11 cellular contexts compared by ENCODE assay signal in the genomic region with DNA sequence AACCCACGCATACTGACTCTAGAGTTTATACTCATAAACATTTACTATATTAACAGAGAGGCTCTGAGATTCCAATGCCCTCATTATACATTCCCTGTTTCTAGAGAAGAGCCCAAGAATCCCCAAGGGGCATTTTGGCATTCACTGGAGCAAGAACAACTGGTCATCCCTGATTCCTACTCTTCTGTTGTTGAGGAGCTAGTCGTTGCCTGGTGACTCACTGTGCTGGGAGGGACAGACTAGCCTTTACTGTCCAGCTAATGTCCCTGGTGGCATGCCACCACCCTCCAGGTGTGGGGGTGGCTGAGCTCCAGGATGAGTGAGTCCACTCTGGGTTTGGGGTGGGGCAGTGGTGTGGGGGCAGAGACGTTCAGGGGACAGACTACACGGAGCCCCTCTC. TPM values are rescaled to one million over a fixed set of nuclear protein-coding genes. Genes with fewer than 3 reads are reported as not detected.
A peak's percentile ranks its signal among the peaks of the same experiment; 100 is the strongest.
DNase-seq lines count a peak whose midpoint lies in the region; ATAC-seq and TF ChIP-seq lines count a peak whose summit lies in the region.
"Had no signal": no experiment of that assay in that cellular context is flagged by ENCODE, and none has a peak within 500 bp of the region (broad histone marks: within the 10 kb centered on the region; RNA-seq: fewer than 3 reads in every experiment).

No MANE protein-coding gene starts in this region.

- TF ChIP-seq POLR2A in right lobe of liver (IDR thresholded peaks at IDR 0.05): no peak

- intact Hi-C loops in left ventricle myocardium superior (cut with micrococcal nuclease): no loop called here
- intact Hi-C loops in cardiac septum (cut with DNase I): no loop called here
- intact Hi-C loops in mammary epithelial cell (cut with micrococcal nuclease): no loop called here
- intact Hi-C loops in right lobe of liver (cut with DNase I): no loop called here
- intact Hi-C loops in CD14-positive monocyte (cut with micrococcal nuclease): no loop called here

- peak; percentile 28 for ATAC-seq in left ventricle myocardium superior
- peak in 3 of 4 donors; percentile 12 to 69 (median 22) for ATAC-seq in right lobe of liver
- no peak for ATAC-seq in HG02884 (IDR thresholded peaks at IDR 0.05; ENCODE audit: unreplicated experiment)

- H3K4me3 ChIP-seq in mammary epithelial cell (replicated peaks in 1 of 3; ENCODE audit: insufficient read depth in 1 of 3, low read depth in 2 of 3, low read length in 3 of 3) (no peak overlapping the region), right lobe of liver (no peak overlapping the region)
- H3K4me3 ChIP-seq: thoracic aorta had no signal

- peak overlapping the region; percentile 46 for H2AFZ ChIP-seq in mammary epithelial cell (ENCODE audit: low read depth, low read length)

- CTCF ChIA-PET in mammary epithelial cell (lab: Charles Lee; ENCODE audit: low non-redundant PET): interaction anchor here (0.6 kb wide), 1 partner anchor 24 kb away, joined by 6 read pairs; no protein-coding TSS in a partner anchor

- no peaks in the 10 kb centered on the region for H3K79me2 ChIP-seq in mammary epithelial cell (ENCODE audit: insufficient read depth, low read length)

- H3K4me1 ChIP-seq in mammary epithelial cell (ENCODE audit: insufficient read depth, low read length): peaks cover 19% of the 10 kb centered on the region
- H3K4me1 ChIP-seq in right lobe of liver: no peaks in the 10 kb centered on the region

- no peak for DNase-seq in left ventricle myocardium superior
- no peak for DNase-seq in cardiac septum (ENCODE audit: low spot score)
- peak; percentile 61 for DNase-seq in mammary epithelial cell
- DNase-seq in right lobe of liver: no peak
- no peak for DNase-seq in activated naive CD4-positive, alpha-beta T cell (lab: John Stamatoyannopoulos, UW)
- no peak for DNase-seq in CD14-positive monocyte (ENCODE audit: low spot score)
- DNase-seq in activated effector memory CD4-positive, alpha-beta T cell treated with anti-CD3 and anti-CD28 coated beads, Interleukin-2, amount 50 U/mL, for 16 hours: no peak
- DNase-seq: NCI-H2081, SHP77 treated with DMSO at 0.1 percent for 48 hours had no signal

- no peaks in the 10 kb centered on the region for H3K27me3 ChIP-seq in mammary epithelial cell (ENCODE audit: insufficient read depth, low read length)
- no peaks in the 10 kb centered on the region for H3K27me3 ChIP-seq in right lobe of liver

- H3K4me1 Mint-ChIP-seq in CD14-positive monocyte: peaks cover 19% of the 10 kb centered on the region

- H3K36me3 ChIP-seq in mammary epithelial cell (ENCODE audit: insufficient read depth, low read length) (no peaks in the 10 kb centered on the region), right lobe of liver (no peaks in the 10 kb centered on the region)
- H3K36me3 ChIP-seq: thoracic aorta had no signal

- H3K27ac Mint-ChIP-seq in CD14-positive monocyte: peak overlapping the region in 1 of 7 donors; percentile 47

- H3K27ac ChIP-seq in mammary epithelial cell (ENCODE audit: insufficient read depth, low read depth, low read length): no peak overlapping the region
- H3K27ac ChIP-seq in right lobe of liver: no peak overlapping the region
- H3K27ac ChIP-seq: thoracic aorta had no signal

- BruUV-seq in mammary epithelial cell (replicated peaks; lab: Mats Ljungman, UMichigan): no TSS peak

- H4K20me1 ChIP-seq in mammary epithelial cell (ENCODE audit: insufficient read depth, low read length): no peaks in the 10 kb centered on the region

- peaks cover 0 to 3% (median 0%) of the 10 kb centered on the region in 7 donors for H3K9me3 Mint-ChIP-seq in CD14-positive monocyte

- TF ChIP-seq CTCF in mammary epithelial cell (conservative IDR thresholded peaks at IDR 0.05 in 1 of 2, IDR thresholded peaks at IDR 0.05 in 1 of 2; ENCODE audit: extremely low read depth in 1 of 2, insufficient read depth in 1 of 2, low read depth in 1 of 2, low read length in 2 of 2) (no peak), right lobe of liver (IDR thresholded peaks at IDR 0.05) (no peak), CD14-positive monocyte (IDR thresholded peaks at IDR 0.05) (no peak)

- dilution Hi-C loops in mammary epithelial cell (cut with HindIII; ENCODE audit: low sequenced_read_pairs): no loop called here

- 18% methylated on average over 4 of the region's 4 CpGs for WGBS in mammary epithelial cell (ENCODE audit: low coverage, missing lambda C conversion rate)
- WGBS in right lobe of liver (ENCODE audit: insufficient coverage, low coverage, low lambda C conversion rate, missing lambda C conversion rate): 74% methylated on average over 2 of the region's 4 CpGs

- no peak overlapping the region for H3K4me2 ChIP-seq in mammary epithelial cell (ENCODE audit: insufficient read depth, low read depth, low read length)

- H3K9me3 ChIP-seq in mammary epithelial cell (replicated peaks; ENCODE audit: insufficient read depth, low read length) (no peaks in the 10 kb centered on the region), right lobe of liver (no peaks in the 10 kb centered on the region)
- H3K9me3 ChIP-seq: thoracic aorta had no signal

- H3K4me3 Mint-ChIP-seq in CD14-positive monocyte: no peak overlapping the region

- no peaks in the 10 kb centered on the region for H3K36me3 Mint-ChIP-seq in CD14-positive monocyte

- no peak overlapping the region for H3K9ac ChIP-seq in mammary epithelial cell (ENCODE audit: insufficient read depth, low read length)

- in situ Hi-C loops in mammary epithelial cell (cut with MboI; ENCODE audit: low sequenced_read_pairs in 2 of 2): no loop called here

- peaks cover 0 to 3% (median 2%) of the 10 kb centered on the region in 3 donors for H3K27me3 Mint-ChIP-seq in CD14-positive monocyte (ENCODE audit: low read depth in 3 of 3)

RNA-seq across cellular contexts. Expression of a gene that starts 49.2 kb away (rescaled TPM):
- 182 TPM for total RNA-seq in left ventricle myocardium superior
- total RNA-seq in cardiac septum: 98.4 TPM
- total RNA-seq in mammary epithelial cell: 10 to 100 TPM; 26.2 to 53.5 TPM
- polyA plus RNA-seq in mammary epithelial cell: 18.3 TPM
- polyA minus RNA-seq in mammary epithelial cell: 4.2 TPM
- total RNA-seq in right lobe of liver: 100 to 1,000 TPM; 185 to 656 (median 388) TPM
- polyA plus RNA-seq in CD14-positive monocyte: 10 to 100 TPM; 43.3 to 66.3 TPM
